In the genomic region with DNA sequence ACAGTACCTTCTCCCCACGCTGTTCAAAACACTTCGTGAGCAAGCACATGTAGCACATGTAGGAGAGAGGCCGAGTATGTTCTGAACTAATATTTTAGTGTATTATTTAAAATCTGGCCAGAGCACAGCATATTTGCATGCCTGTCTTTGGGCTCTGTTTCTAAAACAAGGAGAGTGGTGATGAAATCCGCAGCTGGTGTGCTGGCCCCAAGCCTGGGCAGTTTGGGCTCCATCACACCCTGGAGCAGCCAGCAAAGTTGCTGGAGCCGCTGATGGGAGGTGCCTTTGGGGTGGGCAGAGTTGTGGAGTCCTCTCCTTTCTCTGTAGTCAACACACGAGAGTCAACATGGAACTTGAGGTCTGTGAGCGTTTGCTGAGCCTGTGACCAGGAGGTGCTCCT, we compare ENCODE assay signal across 17 cellular contexts.
DNase-seq lines count a peak whose midpoint lies in the region; ATAC-seq and TF ChIP-seq lines count a peak whose summit lies in the region.
"Had no signal": no experiment of that assay in that cellular context is flagged by ENCODE, and none has a peak within 500 bp of the region (broad histone marks: within the 10 kb centered on the region; RNA-seq: fewer than 3 reads in every experiment).

No MANE protein-coding gene starts in this region.

- intact Hi-C loops in left lung (cut with DNase I): no loop called here
- intact Hi-C loops in activated T-helper 1 cell treated with anti-CD3 and anti-CD28 coated beads, Interleukin-12 subunit alpha, Interleukin-12 subunit beta, Interleukin-2, Interleukin-4 antibody, amounts not matched to agents 30 ng/mL and 10 ng/mL and 1 ng/mL, durations not matched to agents 14 hours and 24 hours and 36 hours (cut with micrococcal nuclease): no loop called here

- H3K36me3 Mint-ChIP-seq in activated T-helper 1 cell treated with anti-CD3 and anti-CD28 coated beads, Interleukin-12 subunit alpha, Interleukin-12 subunit beta, Interleukin-2, Interleukin-4 antibody, amounts not matched to agents 30 ng/mL and 10 ng/mL and 1 ng/mL, durations not matched to agents 14 hours and 24 hours and 36 hours (ENCODE audit: low read depth): no peaks in the 10 kb centered on the region
- peaks cover 1% of the 10 kb centered on the region for H3K36me3 Mint-ChIP-seq in activated CD8-positive, alpha-beta memory T cell treated with anti-CD3 and anti-CD28 coated beads, Interleukin-2, amount 10 ng/mL, durations not matched to agents 7 days and 5 days
- H3K36me3 Mint-ChIP-seq: activated naive CD4-positive, alpha-beta T cell treated with anti-CD3 and anti-CD28 coated beads, Interleukin-2, amount 50 U/mL, for 24 hours had no signal

- H3K27me3 ChIP-seq in Karpas-422 (ENCODE audit: low read length): no peaks in the 10 kb centered on the region
- H3K27me3 ChIP-seq in left lung: no peaks in the 10 kb centered on the region

- H3K4me3 Mint-ChIP-seq in activated T-helper 1 cell treated with anti-CD3 and anti-CD28 coated beads, Interleukin-12 subunit alpha, Interleukin-12 subunit beta, Interleukin-2, Interleukin-4 antibody, amounts not matched to agents 30 ng/mL and 10 ng/mL and 1 ng/mL, durations not matched to agents 14 hours and 24 hours and 36 hours: no peak overlapping the region
- no peak overlapping the region for H3K4me3 Mint-ChIP-seq in activated CD8-positive, alpha-beta memory T cell treated with anti-CD3 and anti-CD28 coated beads, Interleukin-2, amount 10 ng/mL, durations not matched to agents 7 days and 5 days
- H3K4me3 Mint-ChIP-seq: activated CD4-positive, alpha-beta memory T cell treated with anti-CD3 and anti-CD28 coated beads, Interleukin-2, amount 10 ng/mL, durations not matched to agents 7 days and 5 days; activated naive CD4-positive, alpha-beta T cell treated with anti-CD3 and anti-CD28 coated beads, Interleukin-2, amount 50 U/mL, for 24 hours; H9; naive thymus-derived CD4-positive, alpha-beta T cell had no signal

- DNase-seq in Karpas-422 (no peak), epidermal melanocyte (ENCODE audit: insufficient read length, low spot score) (peak; percentile 48), left lung (no peak), NCI-H2196 treated with DMSO at 0.1 percent for 48 hours (lab: John Stamatoyannopoulos, UW; ENCODE audit: unreplicated experiment) (no peak)
- no peak for DNase-seq in activated T-helper 1 cell treated with anti-CD3 and anti-CD28 coated beads, Interleukin-12 subunit alpha, Interleukin-12 subunit beta, Interleukin-2, Interleukin-4 antibody, amounts not matched to agents 30 ng/mL and 10 ng/mL and 1 ng/mL, durations not matched to agents 14 hours and 24 hours and 36 hours (ENCODE audit: low spot score)
- no peak for DNase-seq in activated CD8-positive, alpha-beta memory T cell treated with anti-CD3 and anti-CD28 coated beads, Interleukin-2, amount 10 ng/mL, durations not matched to agents 7 days and 5 days
- DNase-seq: activated CD4-positive, alpha-beta memory T cell treated with anti-CD3 and anti-CD28 coated beads, Interleukin-2, amount 10 ng/mL, durations not matched to agents 7 days and 5 days; Calu3; effector CD4-positive, alpha-beta T cell; H9; naive thymus-derived CD4-positive, alpha-beta T cell; NCI-H1436 treated with DMSO at 0.1 percent for 48 hours; stimulated activated CD8-positive, alpha-beta memory T cell treated with anti-CD3 and anti-CD28 coated beads, Interleukin-4, amount 100 ng/mL, for 48 hours; T-helper 1 cell had no signal

- H3K4me1 Mint-ChIP-seq in activated T-helper 1 cell treated with anti-CD3 and anti-CD28 coated beads, Interleukin-12 subunit alpha, Interleukin-12 subunit beta, Interleukin-2, Interleukin-4 antibody, amounts not matched to agents 30 ng/mL and 10 ng/mL and 1 ng/mL, durations not matched to agents 14 hours and 24 hours and 36 hours (ENCODE audit: low read depth): no peaks in the 10 kb centered on the region
- H3K4me1 Mint-ChIP-seq in activated CD8-positive, alpha-beta memory T cell treated with anti-CD3 and anti-CD28 coated beads, Interleukin-2, amount 10 ng/mL, durations not matched to agents 7 days and 5 days: no peaks in the 10 kb centered on the region

- H3K9ac ChIP-seq in Karpas-422 (ENCODE audit: low read length): peak overlapping the region; percentile 15; the same call in 1 of the 2 replicates

- H3K9me2 ChIP-seq in Karpas-422 (replicated peaks; ENCODE audit: insufficient read depth, low read length): no peaks in the 10 kb centered on the region

- TF ChIP-seq CTCF in left lung (IDR thresholded peaks at IDR 0.05): no peak

- peak overlapping the region; percentile 45 for H3K4me2 ChIP-seq in Karpas-422 (ENCODE audit: low read depth, low read length, poor library complexity, severe bottlenecking)

- H3K79me2 ChIP-seq in Karpas-422 (ENCODE audit: low read length): peaks cover 100% of the 10 kb centered on the region

- H3K4me1 ChIP-seq in Karpas-422 (ENCODE audit: low read length) (peaks cover 80% of the 10 kb centered on the region), left lung (peaks cover 6 to 40% of the 10 kb centered on the region in 2 donors)

- ATAC-seq in left lung (peak; percentile 36), HG02884 (IDR thresholded peaks at IDR 0.05; ENCODE audit: unreplicated experiment) (no peak)
- ATAC-seq in activated CD8-positive, alpha-beta memory T cell treated with anti-CD3 and anti-CD28 coated beads, Interleukin-2, amount 10 ng/mL, durations not matched to agents 7 days and 5 days: no peak
- ATAC-seq: naive thymus-derived CD4-positive, alpha-beta T cell had no signal

- H3K27ac ChIP-seq in Karpas-422 (ENCODE audit: low read length) (peak overlapping the region; percentile 70), left lung (peak overlapping the region; percentile 18 to 41), temporal lobe (ENCODE audit: low read depth, low read length) (peak overlapping the region; percentile 90)

- peaks cover 28% of the 10 kb centered on the region; the same call in 1 of the 2 replicates for H4K20me1 ChIP-seq in Karpas-422 (ENCODE audit: insufficient read depth, low read depth, low read length)

- H3K27me3 Mint-ChIP-seq in activated T-helper 1 cell treated with anti-CD3 and anti-CD28 coated beads, Interleukin-12 subunit alpha, Interleukin-12 subunit beta, Interleukin-2, Interleukin-4 antibody, amounts not matched to agents 30 ng/mL and 10 ng/mL and 1 ng/mL, durations not matched to agents 14 hours and 24 hours and 36 hours (ENCODE audit: insufficient read depth): peaks cover 2% of the 10 kb centered on the region
- H3K27me3 Mint-ChIP-seq in activated CD8-positive, alpha-beta memory T cell treated with anti-CD3 and anti-CD28 coated beads, Interleukin-2, amount 10 ng/mL, durations not matched to agents 7 days and 5 days: no peaks in the 10 kb centered on the region
- H3K27me3 Mint-ChIP-seq: activated CD4-positive, alpha-beta memory T cell treated with anti-CD3 and anti-CD28 coated beads, Interleukin-2, amount 10 ng/mL, durations not matched to agents 7 days and 5 days; activated naive CD4-positive, alpha-beta T cell treated with anti-CD3 and anti-CD28 coated beads, Interleukin-2, amount 50 U/mL, for 24 hours; naive thymus-derived CD4-positive, alpha-beta T cell had no signal

- H3K36me3 ChIP-seq in Karpas-422 (ENCODE audit: insufficient read depth, low read length) (no peaks in the 10 kb centered on the region), left lung (no peaks in the 10 kb centered on the region)

- CTCF ChIA-PET in activated CD8-positive, alpha-beta memory T cell treated with anti-CD3 and anti-CD28 coated beads, Interleukin-2, amount 10 ng/mL, durations not matched to agents 7 days and 5 days (lab: Charles Lee): no interaction called here

- H3K27ac Mint-ChIP-seq in activated T-helper 1 cell treated with anti-CD3 and anti-CD28 coated beads, Interleukin-12 subunit alpha, Interleukin-12 subunit beta, Interleukin-2, Interleukin-4 antibody, amounts not matched to agents 30 ng/mL and 10 ng/mL and 1 ng/mL, durations not matched to agents 14 hours and 24 hours and 36 hours: no peak overlapping the region
- no peak overlapping the region for H3K27ac Mint-ChIP-seq in activated CD8-positive, alpha-beta memory T cell treated with anti-CD3 and anti-CD28 coated beads, Interleukin-2, amount 10 ng/mL, durations not matched to agents 7 days and 5 days
- H3K27ac Mint-ChIP-seq: activated CD4-positive, alpha-beta memory T cell treated with anti-CD3 and anti-CD28 coated beads, Interleukin-2, amount 10 ng/mL, durations not matched to agents 7 days and 5 days; activated naive CD4-positive, alpha-beta T cell treated with anti-CD3 and anti-CD28 coated beads, Interleukin-2, amount 50 U/mL, for 24 hours; naive thymus-derived CD4-positive, alpha-beta T cell had no signal

- H2AFZ ChIP-seq in Karpas-422 (ENCODE audit: low read length): no peak overlapping the region

- H3K9me3 Mint-ChIP-seq in activated T-helper 1 cell treated with anti-CD3 and anti-CD28 coated beads, Interleukin-12 subunit alpha, Interleukin-12 subunit beta, Interleukin-2, Interleukin-4 antibody, amounts not matched to agents 30 ng/mL and 10 ng/mL and 1 ng/mL, durations not matched to agents 14 hours and 24 hours and 36 hours: no peaks in the 10 kb centered on the region
- no peaks in the 10 kb centered on the region for H3K9me3 Mint-ChIP-seq in activated CD8-positive, alpha-beta memory T cell treated with anti-CD3 and anti-CD28 coated beads, Interleukin-2, amount 10 ng/mL, durations not matched to agents 7 days and 5 days (ENCODE audit: low read depth)
- H3K9me3 Mint-ChIP-seq: activated CD4-positive, alpha-beta memory T cell treated with anti-CD3 and anti-CD28 coated beads, Interleukin-2, amount 10 ng/mL, durations not matched to agents 7 days and 5 days; activated naive CD4-positive, alpha-beta T cell treated with anti-CD3 and anti-CD28 coated beads, Interleukin-2, amount 50 U/mL, for 24 hours; naive thymus-derived CD4-positive, alpha-beta T cell had no signal

- H3K4me3 ChIP-seq in Karpas-422 (ENCODE audit: low read length) (peak overlapping the region; percentile 29), left lung (no peak overlapping the region)

- H3K9me3 ChIP-seq in Karpas-422 (ENCODE audit: low read length): no peaks in the 10 kb centered on the region
- H3K9me3 ChIP-seq in left lung: no peaks in the 10 kb centered on the region

Comparison
In these comparisons a context has a peak if more than half of its experiments do, and no peak if none do; other contexts are left out.
1. H3K27ac ChIP-seq: peak in every context shown above with its lines; median percentile 90 in temporal lobe; 70 in Karpas-422; 30 in left lung.